ENCODE assay signal across 11 cellular contexts in the genomic region with DNA sequence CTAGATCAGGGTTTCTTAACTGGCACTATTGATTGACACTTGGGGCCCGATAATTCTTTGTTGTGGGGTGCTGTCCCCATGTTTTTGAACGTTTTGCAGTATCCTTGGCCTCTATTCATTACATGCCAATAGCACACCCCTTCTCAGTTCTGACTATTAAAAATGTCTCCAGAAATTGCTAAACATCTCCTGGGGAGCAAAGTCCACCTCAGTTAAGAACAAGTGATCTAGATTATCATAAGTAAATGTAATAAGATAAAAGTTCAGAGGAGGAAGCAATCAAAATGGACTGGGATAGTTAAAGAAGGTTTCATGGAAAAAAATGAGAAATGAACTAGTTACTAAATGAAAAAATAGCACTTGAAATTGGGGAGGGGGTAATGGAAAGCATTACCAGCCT.
"Had no signal": no experiment of that assay in that cellular context is flagged by ENCODE, and none has a peak within 500 bp of the region (broad histone marks: within the 10 kb centered on the region; RNA-seq: fewer than 3 reads in every experiment).

No MANE protein-coding gene starts in this region.

- H3K4me2 ChIP-seq: GM23338 had no signal

- H3K9me3 ChIP-seq: HAP-1 had no signal

- H3K27ac ChIP-seq: GM23248 had no signal

- H3K9ac ChIP-seq: GM23248 had no signal

- FAIRE-seq: H1, H54 had no signal

- DNase-seq: GM23248, GOT3, H7, H9, HCEC 1CT, HFFc6 had no signal

- H3K4me3 ChIP-seq: GM23248, GM23338, HAP-1 had no signal

- ATAC-seq: GM23338, HCT116 had no signal

- H3K36me3 ChIP-seq: HAP-1 had no signal

- H3K4me1 ChIP-seq: HAP-1 had no signal

- H2AFZ ChIP-seq: GM23248, GM23338 had no signal
